15 cellular contexts compared by ENCODE assay signal in the genomic region with DNA sequence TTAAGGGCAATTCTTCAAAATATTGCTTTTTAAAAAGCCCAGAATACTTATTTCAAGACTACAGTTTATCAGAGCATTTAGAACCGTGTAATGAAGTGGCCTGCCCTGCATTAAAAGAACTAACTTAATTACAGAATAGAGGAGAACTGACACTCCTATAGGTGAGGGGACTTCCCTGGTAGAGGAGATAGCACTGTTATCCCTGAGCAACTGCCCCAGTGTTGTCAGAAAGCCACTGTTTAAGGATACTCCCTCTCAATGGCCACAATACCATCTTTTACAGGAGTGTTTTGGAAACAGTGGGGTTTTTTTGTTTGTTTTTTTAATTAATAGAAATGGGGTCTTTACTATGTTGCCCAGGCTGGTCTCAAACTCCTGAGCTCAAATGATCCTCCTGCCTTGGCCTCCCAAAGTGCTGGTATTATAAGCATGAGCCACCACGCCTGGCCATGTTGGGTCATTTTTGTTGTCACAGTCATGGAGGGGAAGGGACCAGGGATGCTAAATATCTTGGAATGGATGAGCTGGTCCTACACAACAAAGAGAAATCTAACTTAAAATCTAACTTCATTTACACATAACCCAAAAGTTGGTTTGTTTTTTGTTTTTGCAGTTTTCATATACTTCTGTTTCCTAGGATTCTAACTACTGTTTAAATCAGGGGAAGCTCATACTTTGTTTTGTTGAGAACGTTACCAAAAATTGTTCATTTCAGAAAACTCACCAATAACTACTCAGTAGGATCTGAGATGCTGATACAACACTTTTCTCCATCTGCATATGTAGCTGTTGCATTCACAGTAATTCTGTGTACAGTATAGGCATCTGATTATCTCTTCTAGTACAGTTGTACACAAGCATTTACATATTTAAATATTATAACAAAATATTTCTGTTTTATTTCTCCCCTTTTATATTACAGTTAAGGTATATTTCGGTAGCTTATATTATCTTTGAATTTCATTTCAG. TPM values are rescaled to one million over a fixed set of nuclear protein-coding genes. Genes with fewer than 3 reads are reported as not detected.
A peak's percentile ranks its signal among the peaks of the same experiment; 100 is the strongest.
DNase-seq lines count a peak whose midpoint lies in the region; ATAC-seq and TF ChIP-seq lines count a peak whose summit lies in the region.
"Had no signal": no experiment of that assay in that cellular context is flagged by ENCODE, and none has a peak within 500 bp of the region (broad histone marks: within the 10 kb centered on the region; RNA-seq: fewer than 3 reads in every experiment).

No MANE protein-coding gene starts in this region.

- in situ Hi-C loops in GM13977 (cut with MboI; ENCODE audit: low pct_unique_long_range_greater_than_20kb, low sequenced_read_pairs, unreplicated experiment), result no loop called here

- H3K27me3 ChIP-seq in RWPE2 (ENCODE audit: insufficient read depth, poor library complexity, severe bottlenecking), result no peaks in the 10 kb centered on the region
- H3K27me3 ChIP-seq: esophagus muscularis mucosa, uterus had no signal

- intact Hi-C loops in dendritic cell treated with granulocyte-macrophage colony-stimulating factor and Interleukin-4, amounts not matched to agents 40 ng/mL and 50 ng/mL, for 4 days (cut with micrococcal nuclease), result no loop called here

- H3K27ac Mint-ChIP-seq in dendritic cell treated with granulocyte-macrophage colony-stimulating factor and Interleukin-4, amounts not matched to agents 40 ng/mL and 50 ng/mL, for 4 days, result peak overlapping the region; percentile 35
- H3K27ac Mint-ChIP-seq in stimulated activated effector memory CD8-positive, alpha-beta T cell treated with anti-CD3 and anti-CD28 coated beads, Interleukin-12 subunit alpha, Interleukin-12 subunit beta, amount 100 ng/mL, for 72 hours, result peak overlapping the region; percentile 79

- no peaks in the 10 kb centered on the region for H3K9me3 Mint-ChIP-seq in activated T-cell treated with anti-CD3 and anti-CD28 coated beads, Interleukin-2, amount 50 U/mL, for 4 hours
- H3K9me3 Mint-ChIP-seq in dendritic cell treated with granulocyte-macrophage colony-stimulating factor and Interleukin-4, amounts not matched to agents 40 ng/mL and 50 ng/mL, for 4 days, result no peaks in the 10 kb centered on the region
- no peaks in the 10 kb centered on the region for H3K9me3 Mint-ChIP-seq in stimulated activated effector memory CD8-positive, alpha-beta T cell treated with anti-CD3 and anti-CD28 coated beads, Interleukin-12 subunit alpha, Interleukin-12 subunit beta, amount 100 ng/mL, for 72 hours

- peaks cover 27% of the 10 kb centered on the region for H3K4me1 ChIP-seq in RWPE2 (ENCODE audit: insufficient read depth, poor library complexity, severe bottlenecking)

- peaks cover 37% of the 10 kb centered on the region for H3K4me1 Mint-ChIP-seq in activated T-cell treated with anti-CD3 and anti-CD28 coated beads, Interleukin-2, amount 50 U/mL, for 4 hours (ENCODE audit: low read depth)
- H3K4me1 Mint-ChIP-seq in dendritic cell treated with granulocyte-macrophage colony-stimulating factor and Interleukin-4, amounts not matched to agents 40 ng/mL and 50 ng/mL, for 4 days (ENCODE audit: low read depth), result peaks cover 25% of the 10 kb centered on the region
- H3K4me1 Mint-ChIP-seq in stimulated activated effector memory CD8-positive, alpha-beta T cell treated with anti-CD3 and anti-CD28 coated beads, Interleukin-12 subunit alpha, Interleukin-12 subunit beta, amount 100 ng/mL, for 72 hours, result peaks cover 38% of the 10 kb centered on the region

- peaks cover 21% of the 10 kb centered on the region for H3K36me3 Mint-ChIP-seq in activated T-cell treated with anti-CD3 and anti-CD28 coated beads, Interleukin-2, amount 50 U/mL, for 4 hours (ENCODE audit: insufficient read depth)
- H3K36me3 Mint-ChIP-seq in dendritic cell treated with granulocyte-macrophage colony-stimulating factor and Interleukin-4, amounts not matched to agents 40 ng/mL and 50 ng/mL, for 4 days (ENCODE audit: low read depth), result peaks cover 54% of the 10 kb centered on the region
- peaks cover 88% of the 10 kb centered on the region for H3K36me3 Mint-ChIP-seq in stimulated activated effector memory CD8-positive, alpha-beta T cell treated with anti-CD3 and anti-CD28 coated beads, Interleukin-12 subunit alpha, Interleukin-12 subunit beta, amount 100 ng/mL, for 72 hours

- DNase-seq in activated T-cell treated with anti-CD3 and anti-CD28 coated beads, Interleukin-2, amount 50 U/mL, for 4 hours, result no peak
- no peak for DNase-seq in activated T-cell treated with anti-CD3 and anti-CD28 coated beads, Interleukin-2, amount 50 U/mL, for 48 hours
- DNase-seq in RWPE2 (ENCODE audit: low spot score), result no peak
- DNase-seq in stimulated activated effector memory CD8-positive, alpha-beta T cell treated with anti-CD3 and anti-CD28 coated beads, Interleukin-12 subunit alpha, Interleukin-12 subunit beta, amount 100 ng/mL, for 72 hours (ENCODE audit: low spot score in 2 of 2), result no peak
- DNase-seq in NCI-H1092 (lab: John Stamatoyannopoulos, UW), result no peak
- no peak for DNase-seq in GM13977 (ENCODE audit: low spot score)
- DNase-seq in SIG-M5 treated with dmso at 0.1 percent for 504 hours (lab: John Stamatoyannopoulos, UW; ENCODE audit: unreplicated experiment), result no peak
- DNase-seq: hippocampal formation; left ventricle myocardium superior; NCI-H1105 treated with DMSO at 0.1 percent for 48 hours; occipital lobe; stimulated activated CD4-positive, alpha-beta T cell treated with anti-CD3 and anti-CD28 coated beads, Interleukin-12 subunit alpha, Interleukin-12 subunit beta, amount 100 ng/mL, for 4 hours; uterus had no signal

- no peak for ATAC-seq in activated T-cell treated with anti-CD3 and anti-CD28 coated beads, Interleukin-2, amount 50 U/mL, for 4 hours
- no peak for ATAC-seq in RWPE2 (ENCODE audit: low read depth)
- ATAC-seq in stimulated activated effector memory CD8-positive, alpha-beta T cell treated with anti-CD3 and anti-CD28 coated beads, Interleukin-12 subunit alpha, Interleukin-12 subunit beta, amount 100 ng/mL, for 72 hours, result no peak
- ATAC-seq: left ventricle myocardium superior had no signal

- TF ChIP-seq CTCF in RWPE2 (IDR thresholded peaks at IDR 0.05; ENCODE audit: poor library complexity, severe bottlenecking), result no peak
- TF ChIP-seq CTCF in GM13977 (IDR thresholded peaks at IDR 0.05; ENCODE audit: extremely low read depth, insufficient read depth, missing control alignments), result no peak

- no peak overlapping the region for H3K4me3 ChIP-seq in RWPE2 (ENCODE audit: severe bottlenecking)
- H3K4me3 ChIP-seq: esophagus muscularis mucosa, uterus had no signal

- H3K27me3 Mint-ChIP-seq in activated T-cell treated with anti-CD3 and anti-CD28 coated beads, Interleukin-2, amount 50 U/mL, for 4 hours (ENCODE audit: low read depth), result no peaks in the 10 kb centered on the region
- H3K27me3 Mint-ChIP-seq in dendritic cell treated with granulocyte-macrophage colony-stimulating factor and Interleukin-4, amounts not matched to agents 40 ng/mL and 50 ng/mL, for 4 days, result no peaks in the 10 kb centered on the region

- peak overlapping the region; percentile 91 for H3K4me3 Mint-ChIP-seq in activated T-cell treated with anti-CD3 and anti-CD28 coated beads, Interleukin-2, amount 50 U/mL, for 4 hours
- H3K4me3 Mint-ChIP-seq in dendritic cell treated with granulocyte-macrophage colony-stimulating factor and Interleukin-4, amounts not matched to agents 40 ng/mL and 50 ng/mL, for 4 days, result no peak overlapping the region
- H3K4me3 Mint-ChIP-seq in stimulated activated effector memory CD8-positive, alpha-beta T cell treated with anti-CD3 and anti-CD28 coated beads, Interleukin-12 subunit alpha, Interleukin-12 subunit beta, amount 100 ng/mL, for 72 hours, result peak overlapping the region; percentile 88

- H3K27ac ChIP-seq in RWPE2 (ENCODE audit: poor library complexity, severe bottlenecking), result peak overlapping the region; percentile 85

- peaks cover 71% of the 10 kb centered on the region for H3K36me3 ChIP-seq in RWPE2 (ENCODE audit: low read depth)
- H3K36me3 ChIP-seq: uterus had no signal

- no peaks in the 10 kb centered on the region for H3K9me3 ChIP-seq in RWPE2 (ENCODE audit: severe bottlenecking)
- H3K9me3 ChIP-seq: esophagus muscularis mucosa, uterus had no signal

RNA-seq across cellular contexts. Expression of a gene that starts 8.1 kb away (rescaled TPM):
- 1,000 to 10,000 TPM; 1,340 to 1,866 (median 1,663) TPM for total RNA-seq in activated T-cell treated with anti-CD3 and anti-CD28 coated beads, Interleukin-2, amount 50 U/mL, for 4 hours

RNA-seq across cellular contexts. Expression of a gene that starts 8.2 kb away (rescaled TPM):
- 1 to 10 TPM; 4.0 to 8.3 (median 6.7) TPM for total RNA-seq in activated T-cell treated with anti-CD3 and anti-CD28 coated beads, Interleukin-2, amount 50 U/mL, for 4 hours
